In the genomic region with DNA sequence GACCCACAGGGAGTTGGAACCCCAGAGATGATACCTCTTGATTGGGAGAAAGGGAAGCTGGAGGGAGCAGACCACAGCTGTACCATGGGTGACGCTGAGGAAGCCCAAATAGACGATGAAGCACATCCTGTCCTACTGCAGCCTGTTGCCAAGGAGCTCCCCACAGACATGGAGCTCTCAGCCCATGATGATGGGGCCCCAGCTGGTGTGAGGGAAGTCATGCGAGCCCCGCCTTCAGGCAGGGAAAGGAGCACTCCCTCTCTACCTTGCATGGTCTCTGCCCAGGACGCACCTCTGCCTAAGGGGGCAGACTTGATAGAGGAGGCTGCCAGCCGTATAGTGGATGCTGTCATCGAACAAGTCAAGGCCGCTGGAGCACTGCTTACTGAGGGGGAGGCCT, we compare ENCODE assay signal across 8 cellular contexts.
DNase-seq lines count a peak whose midpoint lies in the region; ATAC-seq and TF ChIP-seq lines count a peak whose summit lies in the region.

No MANE protein-coding gene starts in this region.

- H2AK5ac ChIP-seq in trophoblast cell (ENCODE audit: low read length): no peak overlapping the region

- peak; percentile 43 to 56 for DNase-seq in activated CD4-positive, alpha-beta T cell treated with anti-CD3 and anti-CD28 coated beads, Interleukin-2, amount 50 U/mL, for 48 hours
- DNase-seq in esophagus muscularis mucosa (ENCODE audit: extremely low spot score) (peak; percentile 94), trophoblast cell (peak in 1 of 2 donors; percentile 25), G401 (ENCODE audit: low spot score) (no peak), DMS53 treated with DMSO at 0.1 percent for 48 hours (lab: John Stamatoyannopoulos, UW; ENCODE audit: unreplicated experiment) (no peak), NCI-H2227 (lab: John Stamatoyannopoulos, UW; ENCODE audit: unreplicated experiment) (no peak)

- H3K18ac ChIP-seq in trophoblast cell (ENCODE audit: low read length): peak overlapping the region; percentile 4

- intact Hi-C loops in esophagus muscularis mucosa (cut with DNase I): loop anchor here (10.0 kb wide), 1 partner anchor 97 kb away; no protein-coding TSS in a partner anchor

- no peak overlapping the region for H3K4ac ChIP-seq in trophoblast cell (ENCODE audit: low read depth, low read length)

- no peak overlapping the region for H3K9ac ChIP-seq in trophoblast cell (ENCODE audit: low read length)

- H2BK120ac ChIP-seq in trophoblast cell (ENCODE audit: insufficient read depth, low read length, poor library complexity): no peak overlapping the region

- H2BK5ac ChIP-seq in trophoblast cell (ENCODE audit: low read depth, low read length, poor library complexity): no peak overlapping the region

- peaks cover 83% of the 10 kb centered on the region for H3K36me3 ChIP-seq in DOHH2 (ENCODE audit: control insufficient read depth, low read length)
- peaks cover 0 to 8% (median 2%) of the 10 kb centered on the region in 4 donors for H3K36me3 ChIP-seq in esophagus muscularis mucosa
- H3K36me3 ChIP-seq in trophoblast cell (ENCODE audit: control insufficient read depth in 1 of 2, insufficient read depth in 2 of 2, low read length in 2 of 2): peaks cover 10 to 36% of the 10 kb centered on the region in 2 experiments

- H3K14ac ChIP-seq in trophoblast cell (ENCODE audit: low read length): no peak overlapping the region

- peaks cover 57% of the 10 kb centered on the region for H3K79me2 ChIP-seq in DOHH2 (ENCODE audit: control insufficient read depth, low read length)
- H3K79me2 ChIP-seq in trophoblast cell (ENCODE audit: control insufficient read depth, insufficient read depth, low read length, poor library complexity): no peaks in the 10 kb centered on the region

- H3K4me2 ChIP-seq in DOHH2 (ENCODE audit: low read length): 0 out of 2 replicates have a peak overlapping the region, but pooled peaks have one; percentile 31
- H3K4me2 ChIP-seq in trophoblast cell (ENCODE audit: low read length): no peak overlapping the region

- H3F3A ChIP-seq in DOHH2 (ENCODE audit: control insufficient read depth, insufficient read depth): no peaks in the 10 kb centered on the region

- H4K91ac ChIP-seq in trophoblast cell (ENCODE audit: low read depth, low read length): no peak overlapping the region

- H3K9me3 ChIP-seq in DOHH2 (ENCODE audit: control insufficient read depth, insufficient read depth, low read length) (no peaks in the 10 kb centered on the region), esophagus muscularis mucosa (no peaks in the 10 kb centered on the region), trophoblast cell (ENCODE audit: insufficient read depth, low read depth, low read length) (no peaks in the 10 kb centered on the region)

- no peak overlapping the region for H4K12ac ChIP-seq in trophoblast cell (ENCODE audit: low read depth, low read length)

- peaks cover 11% of the 10 kb centered on the region; the same call in 1 of the 2 replicates for H4K20me1 ChIP-seq in DOHH2 (ENCODE audit: control insufficient read depth, insufficient read depth, low read depth, low read length)

- H2AFZ ChIP-seq in trophoblast cell (ENCODE audit: insufficient read depth, low read length, poor library complexity): no peak overlapping the region

- no peaks in the 10 kb centered on the region for H3K9me2 ChIP-seq in DOHH2 (replicated peaks; ENCODE audit: control insufficient read depth, low read length)

- H3K79me1 ChIP-seq in trophoblast cell (ENCODE audit: low read length): peaks cover 2% of the 10 kb centered on the region

- in situ Hi-C loops in G401 (cut with HindIII; ENCODE audit: low sequenced_read_pairs): no loop called here

- no peak for TF ChIP-seq POLR2A in esophagus muscularis mucosa (IDR thresholded peaks at IDR 0.05; ENCODE audit: low read depth)

- no peak overlapping the region for H4K8ac ChIP-seq in trophoblast cell (ENCODE audit: low read depth, low read length)

- H3K27me3 ChIP-seq in DOHH2 (ENCODE audit: control insufficient read depth, low read length): no peaks in the 10 kb centered on the region
- no peaks in the 10 kb centered on the region for H3K27me3 ChIP-seq in esophagus muscularis mucosa
- no peaks in the 10 kb centered on the region for H3K27me3 ChIP-seq in trophoblast cell (ENCODE audit: insufficient read depth, low read length)

- H3K23ac ChIP-seq in trophoblast cell (ENCODE audit: low read length): no peak overlapping the region

- no peak for TF ChIP-seq EP300 in esophagus muscularis mucosa (IDR thresholded peaks at IDR 0.05)

- no peak overlapping the region for H2BK12ac ChIP-seq in trophoblast cell (ENCODE audit: low read length)

- no peak for TF ChIP-seq CTCF in DOHH2 (IDR thresholded peaks at IDR 0.05; ENCODE audit: low read depth, low read length, poor library complexity, severe bottlenecking)
- TF ChIP-seq CTCF in esophagus muscularis mucosa (IDR thresholded peaks at IDR 0.05): no peak

- H3K4me1 ChIP-seq in DOHH2 (ENCODE audit: control insufficient read depth, low read length) (peaks cover 52% of the 10 kb centered on the region), esophagus muscularis mucosa (peaks cover 65 to 92% (median 86%) of the 10 kb centered on the region in 4 donors), trophoblast cell (ENCODE audit: control insufficient read depth in 1 of 2, insufficient read depth in 2 of 2, low read length in 2 of 2) (peaks cover 7 to 13% of the 10 kb centered on the region in 2 experiments)

- no peak overlapping the region for H3K27ac ChIP-seq in DOHH2 (ENCODE audit: low read depth, low read length)
- H3K27ac ChIP-seq in esophagus muscularis mucosa (replicated peaks in 1 of 4): peak overlapping the region; percentile 83 to 89 (median 84)
- H3K27ac ChIP-seq in trophoblast cell (ENCODE audit: low read depth, low read length): no peak overlapping the region

- 72% methylated on average over 6 of the region's 8 CpGs for WGBS in esophagus muscularis mucosa
- no CpG with 5 or more reads among the region's 8 CpGs for WGBS in trophoblast cell (ENCODE audit: extremely low coverage, insufficient coverage, insufficient read length)

- ATAC-seq in HG03571 (IDR thresholded peaks at IDR 0.05; ENCODE audit: unreplicated experiment): no peak

- H3K4me3 ChIP-seq in DOHH2 (ENCODE audit: low read length): no peak overlapping the region
- H3K4me3 ChIP-seq in esophagus muscularis mucosa: peak overlapping the region; percentile 45 to 55 (median 48)
- no peak overlapping the region for H3K4me3 ChIP-seq in trophoblast cell (ENCODE audit: low read depth, low read length)

Comparison
In these comparisons a context has a peak if more than half of its experiments do, and no peak if none do; other contexts are left out.
1. H3K27ac ChIP-seq: peak in esophagus muscularis mucosa (4 of 4); none in DOHH2 (single experiment) and trophoblast cell (single experiment).
2. H3K4me3 ChIP-seq: peak in esophagus muscularis mucosa (4 of 4); none in DOHH2 (single experiment) and trophoblast cell (single experiment).
3. DNase-seq: peak in activated CD4-positive, alpha-beta T cell treated with anti-CD3 and anti-CD28 coated beads, Interleukin-2, amount 50 U/mL, for 48 hours (2 of 2) and esophagus muscularis mucosa (single experiment); none in G401 (single experiment), DMS53 treated with DMSO at 0.1 percent for 48 hours (single experiment) and NCI-H2227 (single experiment).